Comparison of ENCODE assay signal across 1 cellular context in the genomic region with DNA sequence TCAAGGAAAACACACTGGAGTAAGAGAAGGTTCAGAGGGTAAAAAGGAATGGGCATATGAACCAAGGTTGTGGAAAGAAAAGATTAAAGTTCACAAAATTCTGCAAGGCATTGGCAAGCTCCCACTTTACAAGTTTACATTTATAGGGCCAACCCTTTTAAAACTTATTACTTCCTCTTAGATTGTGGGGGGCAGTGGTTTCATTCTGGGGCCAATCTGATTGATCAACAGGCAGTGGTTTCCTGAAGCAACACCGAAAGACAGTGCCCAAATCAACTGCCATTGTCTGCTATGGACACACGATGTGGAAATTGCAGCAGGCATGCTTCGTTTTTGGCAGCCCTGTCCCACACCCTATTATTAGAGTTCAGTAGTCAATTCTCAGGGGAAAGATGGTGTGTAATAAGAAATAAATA.
TF ChIP-seq lines count a peak whose summit lies in the region.

No MANE protein-coding gene starts in this region.

TF ChIP-seq in GM23338, 12 proteins besides CTCF, POLR2A, EP300 and RAD21 (continued from another document):
- TF ChIP-seq, protein P1, sequence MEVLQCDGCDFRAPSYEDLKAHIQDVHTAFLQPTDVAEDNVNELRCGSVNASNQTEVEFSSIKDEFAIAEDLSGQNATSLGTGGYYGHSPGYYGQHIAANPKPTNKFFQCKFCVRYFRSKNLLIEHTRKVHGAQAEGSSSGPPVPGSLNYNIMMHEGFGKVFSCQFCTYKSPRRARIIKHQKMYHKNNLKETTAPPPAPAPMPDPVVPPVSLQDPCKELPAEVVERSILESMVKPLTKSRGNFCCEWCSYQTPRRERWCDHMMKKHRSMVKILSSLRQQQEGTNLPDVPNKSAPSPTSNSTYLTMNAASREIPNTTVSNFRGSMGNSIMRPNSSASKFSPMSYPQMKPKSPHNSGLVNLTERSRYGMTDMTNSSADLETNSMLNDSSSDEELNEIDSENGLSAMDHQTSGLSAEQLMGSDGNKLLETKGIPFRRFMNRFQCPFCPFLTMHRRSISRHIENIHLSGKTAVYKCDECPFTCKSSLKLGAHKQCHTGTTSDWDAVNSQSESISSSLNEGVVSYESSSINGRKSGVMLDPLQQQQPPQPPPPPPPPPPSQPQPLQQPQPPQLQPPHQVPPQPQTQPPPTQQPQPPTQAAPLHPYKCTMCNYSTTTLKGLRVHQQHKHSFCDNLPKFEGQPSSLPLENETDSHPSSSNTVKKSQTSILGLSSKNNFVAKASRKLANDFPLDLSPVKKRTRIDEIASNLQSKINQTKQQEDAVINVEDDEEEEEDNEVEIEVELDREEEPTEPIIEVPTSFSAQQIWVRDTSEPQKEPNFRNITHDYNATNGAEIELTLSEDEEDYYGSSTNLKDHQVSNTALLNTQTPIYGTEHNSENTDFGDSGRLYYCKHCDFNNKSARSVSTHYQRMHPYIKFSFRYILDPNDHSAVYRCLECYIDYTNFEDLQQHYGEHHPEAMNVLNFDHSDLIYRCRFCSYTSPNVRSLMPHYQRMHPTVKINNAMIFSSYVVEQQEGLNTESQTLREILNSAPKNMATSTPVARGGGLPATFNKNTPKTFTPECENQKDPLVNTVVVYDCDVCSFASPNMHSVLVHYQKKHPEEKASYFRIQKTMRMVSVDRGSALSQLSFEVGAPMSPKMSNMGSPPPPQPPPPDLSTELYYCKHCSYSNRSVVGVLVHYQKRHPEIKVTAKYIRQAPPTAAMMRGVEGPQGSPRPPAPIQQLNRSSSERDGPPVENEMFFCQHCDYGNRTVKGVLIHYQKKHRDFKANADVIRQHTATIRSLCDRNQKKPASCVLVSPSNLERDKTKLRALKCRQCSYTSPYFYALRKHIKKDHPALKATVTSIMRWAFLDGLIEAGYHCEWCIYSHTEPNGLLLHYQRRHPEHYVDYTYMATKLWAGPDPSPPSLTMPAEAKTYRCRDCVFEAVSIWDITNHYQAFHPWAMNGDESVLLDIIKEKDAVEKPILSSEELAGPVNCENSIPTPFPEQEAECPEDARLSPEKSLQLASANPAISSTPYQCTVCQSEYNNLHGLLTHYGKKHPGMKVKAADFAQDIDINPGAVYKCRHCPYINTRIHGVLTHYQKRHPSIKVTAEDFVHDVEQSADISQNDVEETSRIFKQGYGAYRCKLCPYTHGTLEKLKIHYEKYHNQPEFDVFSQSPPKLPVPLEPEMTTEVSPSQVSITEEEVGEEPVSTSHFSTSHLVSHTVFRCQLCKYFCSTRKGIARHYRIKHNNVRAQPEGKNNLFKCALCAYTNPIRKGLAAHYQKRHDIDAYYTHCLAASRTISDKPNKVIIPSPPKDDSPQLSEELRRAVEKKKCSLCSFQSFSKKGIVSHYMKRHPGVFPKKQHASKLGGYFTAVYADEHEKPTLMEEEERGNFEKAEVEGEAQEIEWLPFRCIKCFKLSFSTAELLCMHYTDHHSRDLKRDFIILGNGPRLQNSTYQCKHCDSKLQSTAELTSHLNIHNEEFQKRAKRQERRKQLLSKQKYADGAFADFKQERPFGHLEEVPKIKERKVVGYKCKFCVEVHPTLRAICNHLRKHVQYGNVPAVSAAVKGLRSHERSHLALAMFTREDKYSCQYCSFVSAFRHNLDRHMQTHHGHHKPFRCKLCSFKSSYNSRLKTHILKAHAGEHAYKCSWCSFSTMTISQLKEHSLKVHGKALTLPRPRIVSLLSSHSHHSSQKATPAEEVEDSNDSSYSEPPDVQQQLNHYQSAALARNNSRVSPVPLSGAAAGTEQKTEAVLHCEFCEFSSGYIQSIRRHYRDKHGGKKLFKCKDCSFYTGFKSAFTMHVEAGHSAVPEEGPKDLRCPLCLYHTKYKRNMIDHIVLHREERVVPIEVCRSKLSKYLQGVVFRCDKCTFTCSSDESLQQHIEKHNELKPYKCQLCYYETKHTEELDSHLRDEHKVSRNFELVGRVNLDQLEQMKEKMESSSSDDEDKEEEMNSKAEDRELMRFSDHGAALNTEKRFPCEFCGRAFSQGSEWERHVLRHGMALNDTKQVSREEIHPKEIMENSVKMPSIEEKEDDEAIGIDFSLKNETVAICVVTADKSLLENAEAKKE (CRISPR knock-in tag; IDR thresholded peaks at IDR 0.05), result no peak
- TF ChIP-seq, protein P2, sequence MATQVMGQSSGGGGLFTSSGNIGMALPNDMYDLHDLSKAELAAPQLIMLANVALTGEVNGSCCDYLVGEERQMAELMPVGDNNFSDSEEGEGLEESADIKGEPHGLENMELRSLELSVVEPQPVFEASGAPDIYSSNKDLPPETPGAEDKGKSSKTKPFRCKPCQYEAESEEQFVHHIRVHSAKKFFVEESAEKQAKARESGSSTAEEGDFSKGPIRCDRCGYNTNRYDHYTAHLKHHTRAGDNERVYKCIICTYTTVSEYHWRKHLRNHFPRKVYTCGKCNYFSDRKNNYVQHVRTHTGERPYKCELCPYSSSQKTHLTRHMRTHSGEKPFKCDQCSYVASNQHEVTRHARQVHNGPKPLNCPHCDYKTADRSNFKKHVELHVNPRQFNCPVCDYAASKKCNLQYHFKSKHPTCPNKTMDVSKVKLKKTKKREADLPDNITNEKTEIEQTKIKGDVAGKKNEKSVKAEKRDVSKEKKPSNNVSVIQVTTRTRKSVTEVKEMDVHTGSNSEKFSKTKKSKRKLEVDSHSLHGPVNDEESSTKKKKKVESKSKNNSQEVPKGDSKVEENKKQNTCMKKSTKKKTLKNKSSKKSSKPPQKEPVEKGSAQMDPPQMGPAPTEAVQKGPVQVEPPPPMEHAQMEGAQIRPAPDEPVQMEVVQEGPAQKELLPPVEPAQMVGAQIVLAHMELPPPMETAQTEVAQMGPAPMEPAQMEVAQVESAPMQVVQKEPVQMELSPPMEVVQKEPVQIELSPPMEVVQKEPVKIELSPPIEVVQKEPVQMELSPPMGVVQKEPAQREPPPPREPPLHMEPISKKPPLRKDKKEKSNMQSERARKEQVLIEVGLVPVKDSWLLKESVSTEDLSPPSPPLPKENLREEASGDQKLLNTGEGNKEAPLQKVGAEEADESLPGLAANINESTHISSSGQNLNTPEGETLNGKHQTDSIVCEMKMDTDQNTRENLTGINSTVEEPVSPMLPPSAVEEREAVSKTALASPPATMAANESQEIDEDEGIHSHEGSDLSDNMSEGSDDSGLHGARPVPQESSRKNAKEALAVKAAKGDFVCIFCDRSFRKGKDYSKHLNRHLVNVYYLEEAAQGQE (IDR thresholded peaks at IDR 0.05; ENCODE audit: unreplicated experiment), result no peak
- no peak for TF ChIP-seq POLR2AphosphoS5 (IDR thresholded peaks at IDR 0.05; ENCODE audit: low read depth)
